ENCODE assay signal across 25 cellular contexts in genomic region chr9:99931155-99931840, GRCh38.
"Had no signal": no experiment of that assay in that cellular context is flagged by ENCODE, and none has a peak within 500 bp of the region (broad histone marks: within the 10 kb centered on the region; RNA-seq: fewer than 3 reads in every experiment).

No MANE protein-coding gene starts in this region.

- H3K9me3 ChIP-seq: body of pancreas, neutrophil, vagina had no signal

- H3K9me3 Mint-ChIP-seq: activated T-cell treated with anti-CD3 and anti-CD28 coated beads, Interleukin-2, amount 50 U/mL, for 24 hours had no signal

- H3K4me3 Mint-ChIP-seq: activated CD4-positive, alpha-beta memory T cell treated with anti-CD3 and anti-CD28 coated beads for 36 hours; activated CD8-positive, alpha-beta memory T cell treated with anti-CD3 and anti-CD28 coated beads, Interleukin-2, amount 10 ng/mL, durations not matched to agents 7 days and 5 days; activated T-cell treated with anti-CD3 and anti-CD28 coated beads, Interleukin-2, amount 50 U/mL, for 24 hours; memory B cell; naive thymus-derived CD8-positive, alpha-beta T cell had no signal

- H3K4me1 ChIP-seq: adrenal gland, body of pancreas, left ventricle myocardium inferior, tibial nerve, vagina had no signal

- H3K4me2 ChIP-seq: hepatocyte had no signal

- H3K27me3 Mint-ChIP-seq: activated CD4-positive, alpha-beta memory T cell treated with anti-CD3 and anti-CD28 coated beads for 36 hours; activated CD8-positive, alpha-beta memory T cell treated with anti-CD3 and anti-CD28 coated beads, Interleukin-2, amount 10 ng/mL, durations not matched to agents 7 days and 5 days; activated T-cell treated with anti-CD3 and anti-CD28 coated beads, Interleukin-2, amount 50 U/mL, for 24 hours; memory B cell; naive thymus-derived CD8-positive, alpha-beta T cell had no signal

- H3K27ac ChIP-seq: adrenal gland, body of pancreas, hepatocyte, left ventricle myocardium inferior, neutrophil, skin epidermis, tibial nerve, vagina, VCaP had no signal

- ATAC-seq: activated CD8-positive, alpha-beta memory T cell treated with anti-CD3 and anti-CD28 coated beads, Interleukin-2, amount 10 ng/mL, durations not matched to agents 7 days and 5 days; body of pancreas; naive thymus-derived CD8-positive, alpha-beta T cell had no signal

- H3K27ac Mint-ChIP-seq: activated CD4-positive, alpha-beta memory T cell treated with anti-CD3 and anti-CD28 coated beads for 36 hours; activated CD8-positive, alpha-beta memory T cell treated with anti-CD3 and anti-CD28 coated beads, Interleukin-2, amount 10 ng/mL, durations not matched to agents 7 days and 5 days; activated T-cell treated with anti-CD3 and anti-CD28 coated beads, Interleukin-2, amount 50 U/mL, for 24 hours; memory B cell had no signal

- H3K36me3 ChIP-seq: adrenal gland, neutrophil had no signal

- DNase-seq: activated CD4-positive, alpha-beta memory T cell treated with anti-CD3 and anti-CD28 coated beads for 36 hours; activated CD4-positive, alpha-beta T cell treated with anti-CD3 and anti-CD28 coated beads for 1 hour; activated CD8-positive, alpha-beta memory T cell treated with anti-CD3 and anti-CD28 coated beads, Interleukin-2, amount 10 ng/mL, durations not matched to agents 7 days and 5 days; activated effector memory CD4-positive, alpha-beta T cell treated with Interleukin-2 at 50 U/mL for 16 hours; activated naive CD4-positive, alpha-beta T cell treated with anti-CD3 and anti-CD28 coated beads, Interleukin-2, amount 50 U/mL, for 16 hours; activated T-cell treated with anti-CD3 and anti-CD28 coated beads, Interleukin-2, amount 50 U/mL, for 24 hours; adrenal gland; body of pancreas; caudate nucleus; cortex of kidney; effector memory CD4-positive, alpha-beta T cell; kidney; left ventricle myocardium inferior; naive thymus-derived CD8-positive, alpha-beta T cell; stimulated activated CD4-positive, alpha-beta T cell treated with anti-CD3 and anti-CD28 coated beads, Interleukin-15, amount 100 ng/mL, for 24 hours; stimulated activated CD4-positive, alpha-beta T cell treated with anti-CD3 and anti-CD28 coated beads, Interleukin-4, amount 100 ng/mL, for 24 hours; stimulated activated naive CD4-positive, alpha-beta T cell; T-helper 1 cell had no signal

- H3K4me3 ChIP-seq: adrenal gland, body of pancreas, hepatocyte, left ventricle myocardium inferior, skin epidermis, tibial nerve, vagina had no signal

- H3K27me3 ChIP-seq: adrenal gland, body of pancreas, hepatocyte, neutrophil, tibial nerve, vagina had no signal

- H2AFZ ChIP-seq: hepatocyte had no signal
